Comparison of ENCODE assay signal across 8 cellular contexts in the genomic region with DNA sequence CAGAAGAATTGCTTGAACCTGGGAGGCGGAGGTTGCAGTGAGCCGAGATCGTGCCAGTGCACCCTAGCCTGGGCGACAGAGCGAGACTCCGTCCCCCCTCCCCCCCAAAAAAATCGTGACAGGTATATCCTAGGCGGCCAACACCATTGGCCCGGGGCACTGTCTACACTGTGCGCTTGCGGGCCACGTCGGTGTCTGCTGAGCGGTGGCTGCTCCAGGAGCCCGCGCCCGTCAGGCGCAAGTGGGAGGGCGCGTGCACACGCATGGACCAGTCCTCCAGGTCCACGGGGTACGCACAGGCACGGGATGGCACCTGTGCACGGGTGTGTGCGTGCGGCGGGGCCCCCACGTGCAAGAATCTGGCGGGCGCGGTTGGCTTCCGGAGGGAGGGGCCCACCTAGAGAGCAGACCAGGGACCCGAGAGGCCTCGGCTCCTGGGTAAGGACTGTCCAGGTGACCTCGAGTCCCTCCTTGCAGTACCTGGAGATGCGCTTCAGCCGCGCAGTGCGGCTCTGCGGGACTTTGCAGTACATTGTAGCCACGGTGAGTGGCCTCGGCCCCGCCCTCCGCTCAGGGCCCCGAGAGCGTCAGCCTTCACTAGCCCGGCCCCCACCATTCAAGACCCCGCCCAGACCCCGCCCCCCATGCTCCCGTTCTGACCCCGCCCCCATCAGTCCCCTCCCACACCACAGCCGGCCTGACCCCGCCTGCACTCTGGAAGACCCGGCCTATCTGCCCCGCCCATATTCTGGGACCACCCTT. TPM values are rescaled to one million over a fixed set of nuclear protein-coding genes. Genes with fewer than 3 reads are reported as not detected.
DNase-seq lines count a peak whose midpoint lies in the region; ATAC-seq and TF ChIP-seq lines count a peak whose summit lies in the region.

No MANE protein-coding gene starts in this region.

- DNase-seq in COLO829 (ENCODE audit: low spot score) (peak; percentile 69), WTC11 (ENCODE audit: low spot score) (peak; percentile 88), cerebellar cortex (ENCODE audit: low spot score) (peak; percentile 64), left lobe of liver (ENCODE audit: low spot score) (no peak), ascending aorta (ENCODE audit: low spot score in 2 of 2) (no peak), progenitor cell of endocrine pancreas (ENCODE audit: low spot score, unreplicated experiment) (no peak)

- WGBS in HUES64 = 9% methylated on average over 53 of the region's 56 CpGs

- TF ChIP-seq CTCF in WTC11 (IDR thresholded peaks at IDR 0.05) (no peak), neutrophil (IDR thresholded peaks at IDR 0.05) (no peak), ascending aorta (IDR thresholded peaks at IDR 0.05) (no peak), progenitor cell of endocrine pancreas (IDR thresholded peaks at IDR 0.05; ENCODE audit: unreplicated experiment) (no peak)

- CTCF ChIA-PET in WTC11 (lab: Charles Lee) = interaction anchor here (1.7 to 6.0 kb wide), 2 partner anchors 57 to 59 kb away, joined by 12 to 173 read pairs; a partner anchor contains a TSS

- intact Hi-C loops in ascending aorta (cut with DNase I) = no loop called here

- H3K4me3 Mint-ChIP-seq in WTC11 = peak overlapping the region; percentile 68
- H3K4me3 Mint-ChIP-seq in progenitor cell of endocrine pancreas (ENCODE audit: low read depth) = no peak overlapping the region

- H3K36me3 ChIP-seq in HUES64 (ENCODE audit: insufficient read depth, low read length) = no peaks in the 10 kb centered on the region
- H3K36me3 ChIP-seq in neutrophil = no peaks in the 10 kb centered on the region
- no peaks in the 10 kb centered on the region for H3K36me3 ChIP-seq in ascending aorta

- H3K27me3 ChIP-seq in HUES64 (ENCODE audit: insufficient read depth, low read length) = peaks cover 20% of the 10 kb centered on the region
- H3K27me3 ChIP-seq in neutrophil = peaks cover 63% of the 10 kb centered on the region
- peaks cover 36% of the 10 kb centered on the region for H3K27me3 ChIP-seq in ascending aorta

- H3K36me3 Mint-ChIP-seq in WTC11 (no peaks in the 10 kb centered on the region), progenitor cell of endocrine pancreas (ENCODE audit: insufficient read depth) (no peaks in the 10 kb centered on the region)

- no peak overlapping the region for H3K27ac Mint-ChIP-seq in WTC11
- H3K27ac Mint-ChIP-seq in progenitor cell of endocrine pancreas = no peak overlapping the region

- H3K9ac ChIP-seq in HUES64 (ENCODE audit: low read depth, low read length) = peak overlapping the region; percentile 62; the same call in 1 of the 2 replicates

- H3K4me1 Mint-ChIP-seq in WTC11 (peaks cover 14% of the 10 kb centered on the region), progenitor cell of endocrine pancreas (ENCODE audit: low read depth) (no peaks in the 10 kb centered on the region)

- H3K4me3 ChIP-seq in HUES64 (ENCODE audit: low read length) = peak overlapping the region; percentile 80
- peak overlapping the region; percentile 35 to 50 for H3K4me3 ChIP-seq in neutrophil (ENCODE audit: low read depth in 1 of 2, low read length in 1 of 2)
- H3K4me3 ChIP-seq in ascending aorta = no peak overlapping the region

- H3K27ac ChIP-seq in HUES64 (ENCODE audit: low read depth, low read length) (no peak overlapping the region), neutrophil (no peak overlapping the region), ascending aorta (no peak overlapping the region)

- H3K9me3 Mint-ChIP-seq in WTC11 = no peaks in the 10 kb centered on the region
- no peaks in the 10 kb centered on the region for H3K9me3 Mint-ChIP-seq in progenitor cell of endocrine pancreas (ENCODE audit: low read depth)

- ATAC-seq in WTC11 (peak; percentile 76), left lobe of liver (no peak)

- H3K4me1 ChIP-seq in HUES64 (ENCODE audit: insufficient read depth, low read length) (no peaks in the 10 kb centered on the region), neutrophil (ENCODE audit: control insufficient read depth in 1 of 2, insufficient read depth in 1 of 2, low read depth in 1 of 2, low read length in 1 of 2) (peaks cover 28 to 31% of the 10 kb centered on the region in 2 experiments), ascending aorta (no peaks in the 10 kb centered on the region)

- peaks cover 13% of the 10 kb centered on the region for H3K27me3 Mint-ChIP-seq in WTC11 (ENCODE audit: low read depth)
- peaks cover 34% of the 10 kb centered on the region for H3K27me3 Mint-ChIP-seq in progenitor cell of endocrine pancreas

- H3K9me3 ChIP-seq in HUES64 (ENCODE audit: insufficient read depth, low read depth, low read length) (no peaks in the 10 kb centered on the region), neutrophil (no peaks in the 10 kb centered on the region), ascending aorta (no peaks in the 10 kb centered on the region)

- POLR2A ChIA-PET in WTC11 (lab: Charles Lee) = no interaction called here

TF ChIP-seq in WTC11, 78 proteins besides CTCF, POLR2A, EP300 and RAD21 (continues in another document):
- TF ChIP-seq GRHL2 (CRISPR knock-in tag; IDR thresholded peaks at IDR 0.05; ENCODE audit: insufficient replicate concordance, severe bottlenecking) (no peak), NFE2L1 (CRISPR knock-in tag; IDR thresholded peaks at IDR 0.05) (no peak), FOXP1 (CRISPR knock-in tag; IDR thresholded peaks at IDR 0.05; ENCODE audit: borderline replicate concordance) (no peak; the same call in 1 of the 2 replicates), NR1H2 (CRISPR knock-in tag; IDR thresholded peaks at IDR 0.05) (no peak), ZNF232 (CRISPR knock-in tag; IDR thresholded peaks at IDR 0.05) (no peak), SMAD3 (CRISPR knock-in tag; IDR thresholded peaks at IDR 0.05; ENCODE audit: borderline replicate concordance) (no peak), RORB (CRISPR knock-in tag; IDR thresholded peaks at IDR 0.05) (no peak), OVOL2 (CRISPR knock-in tag; IDR thresholded peaks at IDR 0.05; ENCODE audit: borderline replicate concordance) (no peak)
- TF ChIP-seq, protein P1, sequence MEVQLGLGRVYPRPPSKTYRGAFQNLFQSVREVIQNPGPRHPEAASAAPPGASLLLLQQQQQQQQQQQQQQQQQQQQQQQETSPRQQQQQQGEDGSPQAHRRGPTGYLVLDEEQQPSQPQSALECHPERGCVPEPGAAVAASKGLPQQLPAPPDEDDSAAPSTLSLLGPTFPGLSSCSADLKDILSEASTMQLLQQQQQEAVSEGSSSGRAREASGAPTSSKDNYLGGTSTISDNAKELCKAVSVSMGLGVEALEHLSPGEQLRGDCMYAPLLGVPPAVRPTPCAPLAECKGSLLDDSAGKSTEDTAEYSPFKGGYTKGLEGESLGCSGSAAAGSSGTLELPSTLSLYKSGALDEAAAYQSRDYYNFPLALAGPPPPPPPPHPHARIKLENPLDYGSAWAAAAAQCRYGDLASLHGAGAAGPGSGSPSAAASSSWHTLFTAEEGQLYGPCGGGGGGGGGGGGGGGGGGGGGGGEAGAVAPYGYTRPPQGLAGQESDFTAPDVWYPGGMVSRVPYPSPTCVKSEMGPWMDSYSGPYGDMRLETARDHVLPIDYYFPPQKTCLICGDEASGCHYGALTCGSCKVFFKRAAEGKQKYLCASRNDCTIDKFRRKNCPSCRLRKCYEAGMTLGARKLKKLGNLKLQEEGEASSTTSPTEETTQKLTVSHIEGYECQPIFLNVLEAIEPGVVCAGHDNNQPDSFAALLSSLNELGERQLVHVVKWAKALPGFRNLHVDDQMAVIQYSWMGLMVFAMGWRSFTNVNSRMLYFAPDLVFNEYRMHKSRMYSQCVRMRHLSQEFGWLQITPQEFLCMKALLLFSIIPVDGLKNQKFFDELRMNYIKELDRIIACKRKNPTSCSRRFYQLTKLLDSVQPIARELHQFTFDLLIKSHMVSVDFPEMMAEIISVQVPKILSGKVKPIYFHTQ (CRISPR knock-in tag; IDR thresholded peaks at IDR 0.05) = no peak
- TF ChIP-seq, protein P2, sequence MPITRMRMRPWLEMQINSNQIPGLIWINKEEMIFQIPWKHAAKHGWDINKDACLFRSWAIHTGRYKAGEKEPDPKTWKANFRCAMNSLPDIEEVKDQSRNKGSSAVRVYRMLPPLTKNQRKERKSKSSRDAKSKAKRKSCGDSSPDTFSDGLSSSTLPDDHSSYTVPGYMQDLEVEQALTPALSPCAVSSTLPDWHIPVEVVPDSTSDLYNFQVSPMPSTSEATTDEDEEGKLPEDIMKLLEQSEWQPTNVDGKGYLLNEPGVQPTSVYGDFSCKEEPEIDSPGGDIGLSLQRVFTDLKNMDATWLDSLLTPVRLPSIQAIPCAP (CRISPR knock-in tag; IDR thresholded peaks at IDR 0.05) = peak; percentile 74; the same call in 1 of the 2 replicates

RNA-seq across cellular contexts. Expression of a gene that starts 2.1 kb away (rescaled TPM):
- polyA plus RNA-seq in HUES64 (2013, experiment 1 of 2) = 0.25 TPM
- 0.51 TPM for polyA plus RNA-seq in HUES64 (2013, experiment 2 of 2)
- total RNA-seq in WTC11 (2021) (2.5 TPM in 3 replicates), left lobe of liver (not detected), ascending aorta (not detected), progenitor cell of endocrine pancreas (not detected in 2 replicates)

RNA-seq across cellular contexts. Expression of a gene that starts 14.1 kb away (rescaled TPM):
- polyA plus RNA-seq in HUES64 (2013, experiment 1 of 2) = 2,406 TPM
- polyA plus RNA-seq in HUES64 (2013, experiment 2 of 2) = 2,494 TPM
- total RNA-seq in WTC11 (2021) (2,950 to 3,448 TPM (median 3,445 TPM) in 3 replicates), left lobe of liver (493 TPM), ascending aorta (2,481 TPM), progenitor cell of endocrine pancreas (1,687 and 1,716 TPM in 2 replicates)

RNA-seq across cellular contexts. Expression of a gene that starts 26.1 kb away (rescaled TPM):
- polyA plus RNA-seq in HUES64 (2013, experiment 1 of 2) = 0.95 TPM
- 2.0 TPM for polyA plus RNA-seq in HUES64 (2013, experiment 2 of 2)
- total RNA-seq in WTC11 (2021) = 4.4 to 5.6 TPM (median 5.6 TPM) in 3 replicates
- 1.2 TPM for total RNA-seq in left lobe of liver
- 28.1 TPM for total RNA-seq in ascending aorta
- total RNA-seq in progenitor cell of endocrine pancreas = 0.74 and 0.95 TPM in 2 replicates

RNA-seq across cellular contexts. Expression of a gene that starts 52.5 kb away (rescaled TPM):
- not detected for polyA plus RNA-seq in HUES64 (2013, experiment 1 of 2)
- polyA plus RNA-seq in HUES64 (2013, experiment 2 of 2) = not detected
- total RNA-seq in WTC11 (2021) (0.79 to 1.2 TPM (median 1.2 TPM) in 3 replicates), left lobe of liver (not detected), ascending aorta (not detected), progenitor cell of endocrine pancreas (not detected in 2 replicates)

RNA-seq across cellular contexts. Expression of a gene that starts 59.0 kb away (rescaled TPM):
- polyA plus RNA-seq in HUES64 (2013, experiment 1 of 2) = 83.3 TPM
- 91.5 TPM for polyA plus RNA-seq in HUES64 (2013, experiment 2 of 2)
- total RNA-seq in WTC11 (2021) (152 to 159 TPM (median 156 TPM) in 3 replicates), left lobe of liver (31.6 TPM), ascending aorta (43.3 TPM), progenitor cell of endocrine pancreas (80.2 and 84.3 TPM in 2 replicates)

Comparison
In these comparisons a context has a peak if more than half of its experiments do, and no peak if none do; other contexts are left out.
1. DNase-seq: peak in COLO829 (single experiment), WTC11 (single experiment) and cerebellar cortex (single experiment); none in left lobe of liver (single experiment), ascending aorta (0 of 2) and progenitor cell of endocrine pancreas (single experiment).
2. H3K4me3 ChIP-seq: peak in HUES64 (single experiment) and neutrophil (2 of 2); none in ascending aorta (0 of 2).